Comparison of ENCODE assay signal across 8 cellular contexts in the genomic region with DNA sequence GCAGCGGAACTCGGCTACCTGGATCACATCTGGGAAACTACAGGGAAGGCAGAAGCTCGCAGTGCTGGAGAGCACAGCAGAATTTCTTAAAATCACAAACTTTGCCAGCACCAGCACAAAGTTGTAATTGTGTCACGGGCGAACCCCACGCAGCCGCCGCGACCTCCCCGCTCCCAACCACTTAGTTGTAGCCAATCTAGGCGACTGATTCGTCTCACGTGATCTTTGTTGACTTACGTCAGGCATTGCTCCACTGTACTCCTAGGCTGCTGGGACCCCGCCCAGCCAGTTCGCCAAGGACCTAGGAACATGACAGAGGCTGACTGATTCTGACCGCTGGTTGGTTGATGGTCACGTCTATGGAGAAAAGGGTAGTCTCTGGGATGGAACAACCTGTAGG. TPM values are rescaled to one million over a fixed set of nuclear protein-coding genes. Genes with fewer than 3 reads are reported as not detected.
A peak's percentile ranks its signal among the peaks of the same experiment; 100 is the strongest.
DNase-seq lines count a peak whose midpoint lies in the region; ATAC-seq and TF ChIP-seq lines count a peak whose summit lies in the region.

TSS of gene UTY (minus strand) at position 206 of the 400 bp plus-strand sequence. CDS start 368 bp downstream, outside the sequence.

- H3K4me1 Mint-ChIP-seq in endodermal cell (no peaks in the 10 kb centered on the region), neural progenitor cell (no peaks in the 10 kb centered on the region)

- H3K4me3 Mint-ChIP-seq in endodermal cell = no peak within 1 kb of the TSS
- H3K4me3 Mint-ChIP-seq in neural progenitor cell = no peak within 1 kb of the TSS

- in situ Hi-C loops in Caki2 (cut with HindIII; ENCODE audit: low pct_unique_long_range_greater_than_20kb, low sequenced_read_pairs) = no loop called here

- H3K27ac ChIP-seq in endodermal cell (ENCODE audit: low read depth, low read length) (peak within 1 kb of the TSS; percentile 87), parathyroid adenoma (peak within 1 kb of the TSS; percentile 51), neural progenitor cell (no peak within 1 kb of the TSS)

- H3K4me2 ChIP-seq in parathyroid adenoma (ENCODE audit: low read length) = peak within 1 kb of the TSS; percentile 73
- H3K4me2 ChIP-seq in neural progenitor cell = no peak within 1 kb of the TSS

- H3K79me2 ChIP-seq in parathyroid adenoma (no peaks in the 10 kb centered on the region), neural progenitor cell (ENCODE audit: low read depth) (no peaks in the 10 kb centered on the region)

- H3K36me3 ChIP-seq in endodermal cell (ENCODE audit: control insufficient read depth, insufficient read depth, low read length) (peaks cover 10% of the 10 kb centered on the region), parathyroid adenoma (ENCODE audit: control insufficient read depth, insufficient read depth, low read length) (no peaks in the 10 kb centered on the region), neural progenitor cell (no peaks in the 10 kb centered on the region)

- TF ChIP-seq CTCF in endodermal cell (conservative IDR thresholded peaks at IDR 0.05) (no peak), parathyroid adenoma (IDR thresholded peaks at IDR 0.05) (no peak), neural progenitor cell (IDR thresholded peaks at IDR 0.05) (no peak)

- 0% methylated on average over 1 to 18 of the region's 18 CpGs for WGBS in endodermal cell (ENCODE audit: insufficient coverage in 1 of 2, insufficient read length in 1 of 2), 2 experiments

- DNase-seq in Caki2 (ENCODE audit: low read depth) (peak; percentile 82), T-helper 2 cell (peak in 4 of 5 experiments; percentile 20 to 94 (median 58)), endodermal cell (no peak), neural progenitor cell (ENCODE audit: low spot score) (no peak), SIG-M5 (lab: John Stamatoyannopoulos, UW) (no peak)
- DNase-seq in effector CD4-positive, alpha-beta T cell = no peak

- H3K27me3 Mint-ChIP-seq in endodermal cell (ENCODE audit: insufficient read depth) (no peaks in the 10 kb centered on the region), neural progenitor cell (ENCODE audit: insufficient read depth, low read depth) (no peaks in the 10 kb centered on the region)

- no peaks in the 10 kb centered on the region for H4K20me1 ChIP-seq in neural progenitor cell (ENCODE audit: low read depth)

- H3K4me3 ChIP-seq in endodermal cell (ENCODE audit: low read length) (peak within 1 kb of the TSS; percentile 98), parathyroid adenoma (ENCODE audit: low read depth, low read length) (peak within 1 kb of the TSS; percentile 95), neural progenitor cell (no peak within 1 kb of the TSS)

- ATAC-seq in HG03045 (IDR thresholded peaks at IDR 0.05; ENCODE audit: unreplicated experiment) = peak; percentile 99

- H2AFZ ChIP-seq in parathyroid adenoma = no peak within 1 kb of the TSS
- no peak within 1 kb of the TSS for H2AFZ ChIP-seq in neural progenitor cell (replicated peaks)

- H3K36me3 Mint-ChIP-seq in endodermal cell (ENCODE audit: low read depth) (no peaks in the 10 kb centered on the region), neural progenitor cell (no peaks in the 10 kb centered on the region)

- no peaks in the 10 kb centered on the region for H3F3A ChIP-seq in neural progenitor cell (ENCODE audit: low read depth)

- no peaks in the 10 kb centered on the region for H3K9me3 Mint-ChIP-seq in endodermal cell
- H3K9me3 Mint-ChIP-seq in neural progenitor cell = no peaks in the 10 kb centered on the region

- peak within 1 kb of the TSS; percentile 99 for H3K9ac ChIP-seq in endodermal cell (ENCODE audit: extremely low read depth, low read length, poor library complexity, severe bottlenecking)
- H3K9ac ChIP-seq in parathyroid adenoma = no peak within 1 kb of the TSS
- H3K9ac ChIP-seq in neural progenitor cell = no peak within 1 kb of the TSS

- H3K27me3 ChIP-seq in endodermal cell (ENCODE audit: control insufficient read depth, insufficient read depth, low read length, poor library complexity, severe bottlenecking) (no peaks in the 10 kb centered on the region), parathyroid adenoma (ENCODE audit: control insufficient read depth, insufficient read depth, low read length) (no peaks in the 10 kb centered on the region), neural progenitor cell (no peaks in the 10 kb centered on the region)

- no peak within 1 kb of the TSS for H3K27ac Mint-ChIP-seq in endodermal cell
- H3K27ac Mint-ChIP-seq in neural progenitor cell = no peak within 1 kb of the TSS

- H3K4me1 ChIP-seq in endodermal cell (ENCODE audit: control insufficient read depth, insufficient read depth, low read length) (no peaks in the 10 kb centered on the region), parathyroid adenoma (no peaks in the 10 kb centered on the region), neural progenitor cell (no peaks in the 10 kb centered on the region)

- no peaks in the 10 kb centered on the region for H3K9me3 ChIP-seq in endodermal cell (ENCODE audit: control insufficient read depth, low read length)
- H3K9me3 ChIP-seq in parathyroid adenoma (ENCODE audit: control insufficient read depth, low read length) = no peaks in the 10 kb centered on the region
- no peaks in the 10 kb centered on the region for H3K9me3 ChIP-seq in neural progenitor cell (ENCODE audit: low read depth)

RNA-seq across cellular contexts. Expression of gene UTY, which starts in this region (rescaled TPM):
- 4.0 and 27.8 TPM in 2 replicates for total RNA-seq in Caki2 (2014; rRNA removed; shearing (Covaris generic); ENCODE audit: low replicate concordance)
- 10 to 100 TPM in 1 of 2 donors, not detected in 1; 26.1 TPM for total RNA-seq in endodermal cell
- polyA plus RNA-seq in endodermal cell (2013, experiment 1 of 2) = 15.9 TPM
- polyA plus RNA-seq in endodermal cell (2013, experiment 2 of 2) = 14.4 TPM
- not detected in 2 replicates for total RNA-seq in neural progenitor cell (ENCODE audit: low replicate concordance)

Comparison
In these comparisons a context has a peak if more than half of its experiments do, and no peak if none do; other contexts are left out.
1. DNase-seq: peak in Caki2 (single experiment) and T-helper 2 cell (4 of 5); none in endodermal cell (single experiment), neural progenitor cell (single experiment), effector CD4-positive, alpha-beta T cell (single experiment) and SIG-M5 (single experiment).